ENCODE assay signal across 17 cellular contexts in the genomic region with DNA sequence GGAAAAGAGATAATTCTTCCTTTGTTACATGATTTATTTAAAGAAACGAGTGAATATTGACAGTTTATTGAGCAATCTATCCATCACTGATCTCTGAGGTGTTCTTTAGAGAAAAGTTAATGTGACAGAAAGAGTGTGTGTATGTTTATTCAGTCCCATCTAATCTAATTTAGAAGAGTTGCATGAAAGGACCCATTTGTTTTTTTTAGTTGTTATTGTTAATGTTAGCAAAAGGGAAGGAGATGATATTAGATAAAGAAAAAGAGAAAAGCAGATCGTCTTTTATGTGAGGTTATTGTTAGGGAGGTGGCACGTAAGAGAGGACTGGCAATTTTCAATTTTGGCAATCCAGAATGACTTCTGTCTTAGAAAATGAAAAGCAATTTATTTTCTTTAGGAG. TPM values are rescaled to one million over a fixed set of nuclear protein-coding genes. Genes with fewer than 3 reads are reported as not detected.
A peak's percentile ranks its signal among the peaks of the same experiment; 100 is the strongest.
DNase-seq lines count a peak whose midpoint lies in the region; ATAC-seq, FAIRE-seq and TF ChIP-seq lines count a peak whose summit lies in the region.
"Had no signal": no experiment of that assay in that cellular context is flagged by ENCODE, and none has a peak within 500 bp of the region (broad histone marks: within the 10 kb centered on the region; RNA-seq: fewer than 3 reads in every experiment).

No MANE protein-coding gene starts in this region.

- peak overlapping the region; percentile 71 for H3K9ac ChIP-seq in PC-3 (ENCODE audit: low read length)
- H3K9ac ChIP-seq: BLaER1 had no signal

- no peaks in the 10 kb centered on the region for H3K9me2 ChIP-seq in PC-3 (replicated peaks; ENCODE audit: low read length)

- H4K20me1 ChIP-seq in PC-3 (ENCODE audit: low read length) = no peaks in the 10 kb centered on the region
- H4K20me1 ChIP-seq: BLaER1 had no signal

- H3K27ac ChIP-seq in PC-3 (ENCODE audit: low read length) (peak overlapping the region; percentile 98), psoas muscle (no peak overlapping the region)
- H3K27ac ChIP-seq: BLaER1 had no signal

- BruUV-seq in PC-3 (replicated peaks; lab: Mats Ljungman, UMichigan) = no TSS peak

- no peak overlapping the region for H2AFZ ChIP-seq in PC-3 (ENCODE audit: low read length)

- no peak for ATAC-seq in PC-3
- no peak for ATAC-seq in psoas muscle
- ATAC-seq in HG03520 (IDR thresholded peaks at IDR 0.05; ENCODE audit: unreplicated experiment) = no peak
- ATAC-seq: CD8-positive, alpha-beta T cell had no signal

- H3K27me3 ChIP-seq in PC-3 (ENCODE audit: low read length) = no peaks in the 10 kb centered on the region
- no peaks in the 10 kb centered on the region for H3K27me3 ChIP-seq in psoas muscle (ENCODE audit: insufficient read depth in 3 of 3, low read length in 2 of 3)
- H3K27me3 ChIP-seq: BLaER1 had no signal

- 86 to 91% (median 89%) methylated on average over 3 of the region's 3 CpGs for WGBS in psoas muscle, 3 donors

- H3K4me3 ChIP-seq in PC-3 (ENCODE audit: low read length) (no peak overlapping the region), psoas muscle (no peak overlapping the region)
- H3K4me3 ChIP-seq: BLaER1 had no signal

- FAIRE-seq in endometrium (lab: Jason Lieb, UNC) = peak; percentile 12
- FAIRE-seq: D721Med, GM19239, H1, HepG2 had no signal

- peak; percentile 15 for DNase-seq in NCI-H146 treated with DMSO at 0.1 percent for 48 hours (lab: John Stamatoyannopoulos, UW; ENCODE audit: unreplicated experiment)
- no peak for DNase-seq in NCI-H146 (lab: John Stamatoyannopoulos, UW)
- DNase-seq in PC-3 = no peak
- no peak for DNase-seq in NCI-H1105 treated with DMSO at 0.1 percent for 48 hours (lab: John Stamatoyannopoulos, UW)
- no peak for DNase-seq in psoas muscle
- DNase-seq: 8988T; CD8-positive, alpha-beta T cell; DMS79 treated with DMSO at 0.1 percent for 48 hours; GF-D8; H9 had no signal

- H3K4me1 ChIP-seq in PC-3 (ENCODE audit: insufficient read depth, low read length) = peaks cover 51% of the 10 kb centered on the region
- no peaks in the 10 kb centered on the region for H3K4me1 ChIP-seq in psoas muscle

- H3F3A ChIP-seq in PC-3 (ENCODE audit: low read length, unreplicated experiment) = peaks cover 13% of the 10 kb centered on the region

- no peak for TF ChIP-seq CTCF in PC-3 (conservative IDR thresholded peaks at IDR 0.05; ENCODE audit: low read depth, low read length)
- TF ChIP-seq CTCF in psoas muscle (IDR thresholded peaks at IDR 0.05) = no peak

- CTCF ChIA-PET in PC-3 (lab: Charles Lee) = no interaction called here

- POLR2A ChIA-PET in PC-3 (lab: Charles Lee; ENCODE audit: unreplicated experiment) = interaction anchor here (0.7 kb wide), 1 partner anchor 703 kb away, joined by 9 read pairs; no protein-coding TSS in a partner anchor

- H3K36me3 ChIP-seq in PC-3 (ENCODE audit: low read depth, low read length) (peaks cover 33% of the 10 kb centered on the region), psoas muscle (ENCODE audit: insufficient read depth in 1 of 2, low read depth in 1 of 2) (peaks cover 0 to 8% of the 10 kb centered on the region in 2 donors)

- H3K79me2 ChIP-seq in PC-3 (ENCODE audit: low read length) = no peaks in the 10 kb centered on the region

- intact Hi-C loops in PC-3 (cut with micrococcal nuclease) = loop anchor here (5.0 kb wide), 1 partner anchor 45 kb away; a partner anchor contains a TSS
- intact Hi-C loops in psoas muscle (cut with DNase I) = no loop called here

- H3K4me2 ChIP-seq in PC-3 (ENCODE audit: low read length) = peak overlapping the region; percentile 63
- H3K4me2 ChIP-seq: BLaER1 had no signal

- H3K9me3 ChIP-seq in PC-3 (ENCODE audit: low read length) (0 out of 2 replicates have a peak, but pooled peaks cover 6% of the 10 kb centered on the region), psoas muscle (no peaks in the 10 kb centered on the region)

RNA-seq across cellular contexts. Expression of a gene that starts 46.5 kb away (rescaled TPM):
- total RNA-seq in PC-3 (2014; rRNA removed) (65.3 and 72.6 TPM in 2 replicates), psoas muscle (10 to 100 TPM; 29.5 to 53.4 (median 39.6) TPM)
- 10 to 100 TPM; 19.1 to 30.7 (median 21.5) TPM for polyA plus RNA-seq in psoas muscle
